1 cellular context compared by ENCODE assay signal in the genomic region with DNA sequence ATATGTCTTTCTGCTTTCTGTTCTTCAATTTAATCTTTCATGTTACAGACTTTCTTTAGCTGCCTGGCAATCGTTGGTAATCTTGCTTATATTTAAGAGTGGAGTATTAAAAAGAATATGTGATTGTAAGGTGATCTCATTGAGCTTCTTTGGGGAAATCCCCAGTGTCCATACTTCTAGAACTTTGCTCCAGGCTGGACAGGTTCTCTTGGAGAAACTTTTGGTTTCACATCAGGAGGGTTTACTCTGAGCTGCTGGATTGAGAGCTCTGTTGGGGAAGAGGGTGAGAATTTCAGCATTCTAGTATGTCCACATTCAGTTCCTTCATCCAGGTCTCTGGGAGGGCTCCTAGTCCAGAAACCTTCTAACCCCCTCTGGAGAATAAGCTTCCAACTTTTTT.
TF ChIP-seq lines count a peak whose summit lies in the region.

No MANE protein-coding gene starts in this region.

TF ChIP-seq in liver, 16 proteins besides CTCF, POLR2A, EP300 and RAD21 (continued from another document):
- no peak for TF ChIP-seq TAF1 (conservative IDR thresholded peaks at IDR 0.05)
